ENCODE assay signal across 20 cellular contexts in genomic region chr3:195931582-195932273, GRCh38.
"Had no signal": no experiment of that assay in that cellular context is flagged by ENCODE, and none has a peak within 500 bp of the region (broad histone marks: within the 10 kb centered on the region; RNA-seq: fewer than 3 reads in every experiment).

No MANE protein-coding gene starts in this region.

- H3K4me1 ChIP-seq: body of pancreas, parathyroid adenoma, right atrium auricular region, testis had no signal

- H3K4me3 ChIP-seq: body of pancreas, right atrium auricular region, skin epidermis, testis had no signal

- H3K9ac ChIP-seq: parathyroid adenoma, SK-N-SH had no signal

- H3K79me2 ChIP-seq: parathyroid adenoma had no signal

- ATAC-seq: activated CD8-positive, alpha-beta T cell treated with anti-CD3 and anti-CD28 coated beads for 36 hours; activated T-cell treated with anti-CD3 and anti-CD28 coated beads, Interleukin-2, amount 50 U/mL, for 4 hours; body of pancreas; stimulated activated naive CD8-positive, alpha-beta T cell treated with anti-CD3 and anti-CD28 coated beads, Interleukin-15, Interleukin-2, amounts not matched to agents 100 U/mL and 50 U/mL, for 24 hours had no signal

- H2AFZ ChIP-seq: parathyroid adenoma had no signal

- H3K4me2 ChIP-seq: SK-N-SH had no signal

- H3K27ac ChIP-seq: body of pancreas, epithelial cell of prostate, parathyroid adenoma, right atrium auricular region, skin epidermis, testis, VCaP had no signal

- FAIRE-seq: frontal cortex, islet of Langerhans had no signal

- H3K27me3 ChIP-seq: body of pancreas, right atrium auricular region, testis had no signal

- H3K36me3 ChIP-seq: right atrium auricular region had no signal

- DNase-seq: activated CD4-positive, alpha-beta T cell treated with anti-CD3 and anti-CD28 coated beads for 1 hour; activated CD8-positive, alpha-beta T cell treated with anti-CD3 and anti-CD28 coated beads for 36 hours; activated gamma-delta T cell treated with Interleukin-2 at 50 U/mL for 16 hours; activated naive CD8-positive, alpha-beta T cell treated with anti-CD3 and anti-CD28 coated beads for 36 hours; activated T-cell treated with anti-CD3 and anti-CD28 coated beads, Interleukin-2, amount 50 U/mL, for 4 hours; amygdala; body of pancreas; effector memory CD4-positive, alpha-beta T cell; naive B cell; SK-N-SH; stimulated activated CD4-positive, alpha-beta T cell treated with anti-CD3 and anti-CD28 coated beads, Interleukin-4, amount 100 ng/mL, for 24 hours; stimulated activated naive CD8-positive, alpha-beta T cell treated with anti-CD3 and anti-CD28 coated beads, Interleukin-15, Interleukin-2, amounts not matched to agents 100 U/mL and 50 U/mL, for 24 hours; testis had no signal

- H3K9me3 ChIP-seq: body of pancreas, right atrium auricular region, SK-N-SH, testis had no signal
